13 cellular contexts compared by ENCODE assay signal in genomic region chr14:105196228-105196960, GRCh38. TPM values are rescaled to one million over a fixed set of nuclear protein-coding genes. Genes with fewer than 3 reads are reported as not detected.
DNase-seq lines count a peak whose midpoint lies in the region; ATAC-seq and TF ChIP-seq lines count a peak whose summit lies in the region.
"Had no signal": no experiment of that assay in that cellular context is flagged by ENCODE, and none has a peak within 500 bp of the region (broad histone marks: within the 10 kb centered on the region; RNA-seq: fewer than 3 reads in every experiment).

No MANE protein-coding gene starts in this region.

- H3K27ac ChIP-seq in heart right ventricle: peak overlapping the region; percentile 80 to 96 (median 88)
- peak overlapping the region; percentile 39 to 60 for H3K27ac ChIP-seq in uterus
- H3K27ac ChIP-seq: RWPE1 had no signal

- H3K36me3 ChIP-seq in heart right ventricle: no peaks in the 10 kb centered on the region
- no peaks in the 10 kb centered on the region for H3K36me3 ChIP-seq in uterus

- no peaks in the 10 kb centered on the region for H3K9me3 ChIP-seq in heart right ventricle
- H3K9me3 ChIP-seq in uterus: no peaks in the 10 kb centered on the region

- peaks cover 29% of the 10 kb centered on the region for H3K27me3 Mint-ChIP-seq in mesothelial cell of epicardium (ENCODE audit: low read depth)
- H3K27me3 Mint-ChIP-seq in activated T-helper 2 cell treated with anti-CD3 and anti-CD28 coated beads, Interferon-gamma antibody, Interleukin-2, Interleukin-4, amounts not matched to agents 10 μg/mL and 5 μg/mL and 100 μg/mL, durations not matched to agents 14 hours and 24 hours and 36 hours (ENCODE audit: low read depth): peaks cover 27% of the 10 kb centered on the region

- H3K4me1 Mint-ChIP-seq in mesothelial cell of epicardium: peaks cover 13% of the 10 kb centered on the region
- peaks cover 10% of the 10 kb centered on the region for H3K4me1 Mint-ChIP-seq in activated T-helper 2 cell treated with anti-CD3 and anti-CD28 coated beads, Interferon-gamma antibody, Interleukin-2, Interleukin-4, amounts not matched to agents 10 μg/mL and 5 μg/mL and 100 μg/mL, durations not matched to agents 14 hours and 24 hours and 36 hours (ENCODE audit: low read depth)

- no peaks in the 10 kb centered on the region for H3K9me3 Mint-ChIP-seq in mesothelial cell of epicardium
- H3K9me3 Mint-ChIP-seq in activated T-helper 2 cell treated with anti-CD3 and anti-CD28 coated beads, Interferon-gamma antibody, Interleukin-2, Interleukin-4, amounts not matched to agents 10 μg/mL and 5 μg/mL and 100 μg/mL, durations not matched to agents 14 hours and 24 hours and 36 hours: no peaks in the 10 kb centered on the region
- H3K9me3 Mint-ChIP-seq: memory B cell had no signal

- H3K4me3 ChIP-seq in heart right ventricle (peak overlapping the region in 9 of 10 donors; percentile 4 to 38 (median 24)), uterus (no peak overlapping the region)

- H3K36me3 Mint-ChIP-seq in mesothelial cell of epicardium: no peaks in the 10 kb centered on the region
- no peaks in the 10 kb centered on the region for H3K36me3 Mint-ChIP-seq in activated T-helper 2 cell treated with anti-CD3 and anti-CD28 coated beads, Interferon-gamma antibody, Interleukin-2, Interleukin-4, amounts not matched to agents 10 μg/mL and 5 μg/mL and 100 μg/mL, durations not matched to agents 14 hours and 24 hours and 36 hours (ENCODE audit: low read depth)
- H3K36me3 Mint-ChIP-seq: memory B cell had no signal

- no peak overlapping the region for H3K27ac Mint-ChIP-seq in mesothelial cell of epicardium
- no peak overlapping the region for H3K27ac Mint-ChIP-seq in activated T-helper 2 cell treated with anti-CD3 and anti-CD28 coated beads, Interferon-gamma antibody, Interleukin-2, Interleukin-4, amounts not matched to agents 10 μg/mL and 5 μg/mL and 100 μg/mL, durations not matched to agents 14 hours and 24 hours and 36 hours

- H3K27me3 ChIP-seq in heart right ventricle (peaks cover 8 to 89% (median 51%) of the 10 kb centered on the region in 7 donors), uterus (peaks cover 0 to 25% of the 10 kb centered on the region in 2 donors)

- peak; percentile 41 to 66 (median 61) for ATAC-seq in heart right ventricle

- TF ChIP-seq CTCF in heart right ventricle (IDR thresholded peaks at IDR 0.05) (no peak), mesothelial cell of epicardium (IDR thresholded peaks at IDR 0.05; ENCODE audit: unreplicated experiment) (no peak), uterus (IDR thresholded peaks at IDR 0.05) (no peak)

- peak; percentile 53 for DNase-seq in NCI-H748 (lab: John Stamatoyannopoulos, UW; ENCODE audit: unreplicated experiment)
- no peak for DNase-seq in NCI-H748 treated with DMSO at 0.1 percent for 48 hours (lab: John Stamatoyannopoulos, UW)
- DNase-seq in heart right ventricle: peak; percentile 74 to 84
- no peak for DNase-seq in mesothelial cell of epicardium (ENCODE audit: low spot score in 2 of 2, unreplicated experiment in 2 of 2)
- no peak for DNase-seq in uterus
- no peak for DNase-seq in T-helper 2 cell
- no peak for DNase-seq in activated T-helper 2 cell treated with anti-CD3 and anti-CD28 coated beads, Interferon-gamma antibody, Interleukin-2, Interleukin-4, amounts not matched to agents 10 μg/mL and 5 μg/mL and 100 μg/mL, durations not matched to agents 14 hours and 24 hours and 36 hours (ENCODE audit: low spot score)
- no peak for DNase-seq in amniotic stem cell (lab: John Stamatoyannopoulos, UW)
- DNase-seq: DMS79, NCI-H2171 treated with DMSO at 0.1 percent for 48 hours had no signal

- intact Hi-C loops in heart right ventricle (cut with DNase I) (loop anchor here in 4 of 10 donors (5.0 to 10.0 kb wide), 4 partner anchors 44 to 288 kb away; partner anchors contain the start of genes AHNAK2 (in 1 of the 4) and CRIP1 (in 1 of the 4)), uterus (cut with DNase I; ENCODE audit: low total_unique reads) (no loop called here)
- intact Hi-C loops in activated T-helper 2 cell treated with anti-CD3 and anti-CD28 coated beads, Interferon-gamma antibody, Interleukin-2, Interleukin-4, amounts not matched to agents 10 μg/mL and 5 μg/mL and 100 μg/mL, durations not matched to agents 14 hours and 24 hours and 36 hours (cut with micrococcal nuclease): no loop called here

- H3K4me1 ChIP-seq in heart right ventricle: peaks cover 28 to 90% (median 79%) of the 10 kb centered on the region in 9 donors
- H3K4me1 ChIP-seq in uterus: no peaks in the 10 kb centered on the region

- peak overlapping the region; percentile 26 for H3K4me3 Mint-ChIP-seq in mesothelial cell of epicardium
- H3K4me3 Mint-ChIP-seq in activated T-helper 2 cell treated with anti-CD3 and anti-CD28 coated beads, Interferon-gamma antibody, Interleukin-2, Interleukin-4, amounts not matched to agents 10 μg/mL and 5 μg/mL and 100 μg/mL, durations not matched to agents 14 hours and 24 hours and 36 hours (ENCODE audit: low read depth): no peak overlapping the region

- 2% methylated on average over 51 to 58 of the region's 58 CpGs for WGBS in heart right ventricle, 2 donors

- no peak for TF ChIP-seq POLR2A in uterus (IDR thresholded peaks at IDR 0.05)

RNA-seq across cellular contexts. Expression of gene NUDT14, which starts 15.3 kb away (rescaled TPM):
- total RNA-seq in heart right ventricle: 10 to 100 TPM; 18.9 to 33.9 (median 29.6) TPM
- polyA plus RNA-seq in heart right ventricle: 10 to 100 TPM; 15.1 to 31.1 TPM
- 68.4 to 75.0 TPM (median 71.3 TPM) in 3 replicates for total RNA-seq in mesothelial cell of epicardium
- total RNA-seq in uterus: 10 to 100 TPM in 3 of 4 donors, not detected in 1; 11.0 to 22.3 (median 13.2) TPM
- 7.7 and 10.4 TPM in 2 replicates for total RNA-seq in activated T-helper 2 cell treated with anti-CD3 and anti-CD28 coated beads, Interferon-gamma antibody, Interleukin-2, Interleukin-4, amounts not matched to agents 10 μg/mL and 5 μg/mL and 100 μg/mL, durations not matched to agents 14 hours and 24 hours and 36 hours

RNA-seq across cellular contexts. Expression of gene JAG2, which starts 27.8 kb away (rescaled TPM):
- total RNA-seq in heart right ventricle: 10 to 100 TPM; 18.5 to 42.4 (median 26.3) TPM
- 10 to 100 TPM; 23.7 to 45.5 TPM for polyA plus RNA-seq in heart right ventricle
- 33.7 to 38.9 TPM (median 33.9 TPM) in 3 replicates for total RNA-seq in mesothelial cell of epicardium
- 10 to 100 TPM in 2 of 4 donors, 1 to 10 TPM in 2; 7.6 to 27.4 (median 11.9) TPM for total RNA-seq in uterus
- 2.6 and 3.2 TPM in 2 replicates for total RNA-seq in activated T-helper 2 cell treated with anti-CD3 and anti-CD28 coated beads, Interferon-gamma antibody, Interleukin-2, Interleukin-4, amounts not matched to agents 10 μg/mL and 5 μg/mL and 100 μg/mL, durations not matched to agents 14 hours and 24 hours and 36 hours

RNA-seq across cellular contexts. Expression of gene BTBD6, which starts 51.9 kb away (rescaled TPM):
- total RNA-seq in heart right ventricle: 10 to 100 TPM; 28.1 to 49.7 (median 32.2) TPM
- 10 to 100 TPM; 40.9 to 58.2 TPM for polyA plus RNA-seq in heart right ventricle
- 38.4 to 41.2 TPM (median 39.8 TPM) in 3 replicates for total RNA-seq in mesothelial cell of epicardium
- 10 to 100 TPM; 12.8 to 41.9 (median 27.9) TPM for total RNA-seq in uterus
- total RNA-seq in activated T-helper 2 cell treated with anti-CD3 and anti-CD28 coated beads, Interferon-gamma antibody, Interleukin-2, Interleukin-4, amounts not matched to agents 10 μg/mL and 5 μg/mL and 100 μg/mL, durations not matched to agents 14 hours and 24 hours and 36 hours: 38.4 and 38.6 TPM in 2 replicates
- total RNA-seq: A172 had no signal

Comparison
In these comparisons a context has a peak if more than half of its experiments do, and no peak if none do; other contexts are left out.
1. DNase-seq: peak in NCI-H748 (single experiment) and heart right ventricle (2 of 2); none in NCI-H748 treated with DMSO at 0.1 percent for 48 hours (single experiment), mesothelial cell of epicardium (0 of 2), uterus (0 of 2), T-helper 2 cell (0 of 5), activated T-helper 2 cell treated with anti-CD3 and anti-CD28 coated beads, Interferon-gamma antibody, Interleukin-2, Interleukin-4, amounts not matched to agents 10 μg/mL and 5 μg/mL and 100 μg/mL, durations not matched to agents 14 hours and 24 hours and 36 hours (single experiment) and amniotic stem cell (single experiment).
2. H3K4me3 ChIP-seq: peak in heart right ventricle (9 of 10); none in uterus (0 of 2).